In genomic region chr17:73062726-73063125, GRCh38 we compare ENCODE assay signal across 35 cellular contexts.
"Had no signal": no experiment of that assay in that cellular context is flagged by ENCODE, and none has a peak within 500 bp of the region (broad histone marks: within the 10 kb centered on the region; RNA-seq: fewer than 3 reads in every experiment).

No MANE protein-coding gene starts in this region.

- H3K4me3 ChIP-seq: adrenal gland, body of pancreas, colonic mucosa, esophagus squamous epithelium, gastroesophageal sphincter had no signal

- H3K9me3 ChIP-seq: adrenal gland, body of pancreas, colonic mucosa, esophagus squamous epithelium had no signal

- DNase-seq: activated CD4-positive, alpha-beta memory T cell treated with anti-CD3 and anti-CD28 coated beads for 36 hours; activated CD4-positive, alpha-beta T cell treated with anti-CD3 and anti-CD28 coated beads for 36 hours; activated CD4-positive, alpha-beta T cell treated with anti-CD3 and anti-CD28 coated beads, Interleukin-2, amount 10 ng/mL, durations not matched to agents 24 days and 14 days; activated CD4-positive, CD25-positive, alpha-beta regulatory T cell; activated CD4-positive, CD25-positive, alpha-beta regulatory T cell treated with anti-CD3 and anti-CD28 coated beads, Interleukin-2, amount 50 U/mL, for 72 hours; activated CD8-positive, alpha-beta memory T cell treated with anti-CD3 and anti-CD28 coated beads, Interleukin-2, amount 10 ng/mL, durations not matched to agents 7 days and 5 days; activated CD8-positive, alpha-beta memory T cell treated with anti-CD3 and anti-CD28 coated beads, Interleukin-2, amount 50 U/mL, for 4 hours; activated CD8-positive, alpha-beta T cell treated with anti-CD3 and anti-CD28 coated beads, Interleukin-2, amount 10 ng/mL, durations not matched to agents 7 days and 5 days; activated effector memory CD4-positive, alpha-beta T cell treated with anti-CD3 and anti-CD28 coated beads, Interleukin-2, amount 50 U/mL, for 16 hours; activated naive CD4-positive, alpha-beta T cell treated with anti-CD3 and anti-CD28 coated beads for 36 hours; activated naive CD8-positive, alpha-beta T cell treated with anti-CD3 and anti-CD28 coated beads for 36 hours; activated naive CD8-positive, alpha-beta T cell treated with anti-CD3 and anti-CD28 coated beads, Interleukin-2, amount 50 U/mL, for 24 hours; activated T-cell treated with anti-CD3 and anti-CD28 coated beads, Interleukin-2, amount 50 U/mL, for 1 hour; activated T-cell treated with anti-CD3 and anti-CD28 coated beads, Interleukin-2, amount 50 U/mL, for 48 hours; adrenal gland; amygdala; aorta; body of pancreas; central memory CD4-positive, alpha-beta T cell; cerebellar nuclear complex; colonic mucosa; effector CD8-positive, alpha-beta T cell; esophagus squamous epithelium; foreskin melanocyte; T-cell; T-helper 17 cell; T1000 had no signal

- FAIRE-seq: endometrium, endothelial cell of umbilical vein had no signal

- H3K4me3 Mint-ChIP-seq: activated CD4-positive, alpha-beta memory T cell treated with anti-CD3 and anti-CD28 coated beads for 36 hours; activated CD4-positive, alpha-beta T cell treated with anti-CD3 and anti-CD28 coated beads for 36 hours; activated CD4-positive, alpha-beta T cell treated with anti-CD3 and anti-CD28 coated beads, Interleukin-2, amount 10 ng/mL, durations not matched to agents 24 days and 14 days; activated CD8-positive, alpha-beta memory T cell treated with anti-CD3 and anti-CD28 coated beads, Interleukin-2, amount 10 ng/mL, durations not matched to agents 7 days and 5 days; activated CD8-positive, alpha-beta T cell treated with anti-CD3 and anti-CD28 coated beads, Interleukin-2, amount 10 ng/mL, durations not matched to agents 7 days and 5 days; activated naive CD4-positive, alpha-beta T cell treated with anti-CD3 and anti-CD28 coated beads for 36 hours; activated naive CD4-positive, alpha-beta T cell treated with anti-CD3 and anti-CD28 coated beads, Interleukin-2, amount 50 U/mL, for 24 hours; activated naive CD8-positive, alpha-beta T cell treated with anti-CD3 and anti-CD28 coated beads for 36 hours; activated naive CD8-positive, alpha-beta T cell treated with anti-CD3 and anti-CD28 coated beads, Interleukin-2, amount 50 U/mL, for 24 hours; activated T-helper 1 cell treated with anti-CD3 and anti-CD28 coated beads, Interleukin-12 subunit alpha, Interleukin-12 subunit beta, Interleukin-2, Interleukin-4 antibody, amounts not matched to agents 30 ng/mL and 10 ng/mL and 1 ng/mL, durations not matched to agents 14 hours and 24 hours and 36 hours; T-cell; T-helper 17 cell; T-helper 2 cell treated with Interferon-gamma antibody and Interleukin-4, amounts not matched to agents 5 μg/mL and 100 μg/mL, for 36 hours had no signal

- H3K27ac ChIP-seq: adrenal gland, body of pancreas, colonic mucosa, epithelial cell of prostate, esophagus squamous epithelium, gastroesophageal sphincter had no signal

- H3K36me3 ChIP-seq: adrenal gland, colonic mucosa, esophagus squamous epithelium, gastroesophageal sphincter had no signal

- H3K27me3 Mint-ChIP-seq: activated CD4-positive, alpha-beta memory T cell treated with anti-CD3 and anti-CD28 coated beads for 36 hours; activated CD4-positive, alpha-beta T cell treated with anti-CD3 and anti-CD28 coated beads for 36 hours; activated CD4-positive, alpha-beta T cell treated with anti-CD3 and anti-CD28 coated beads, Interleukin-2, amount 10 ng/mL, durations not matched to agents 24 days and 14 days; activated CD8-positive, alpha-beta memory T cell treated with anti-CD3 and anti-CD28 coated beads, Interleukin-2, amount 10 ng/mL, durations not matched to agents 7 days and 5 days; activated naive CD4-positive, alpha-beta T cell treated with anti-CD3 and anti-CD28 coated beads, Interleukin-2, amount 50 U/mL, for 24 hours; activated naive CD8-positive, alpha-beta T cell treated with anti-CD3 and anti-CD28 coated beads for 36 hours; activated naive CD8-positive, alpha-beta T cell treated with anti-CD3 and anti-CD28 coated beads, Interleukin-2, amount 50 U/mL, for 24 hours; T-cell; T-helper 17 cell had no signal

- H3K4me1 ChIP-seq: adrenal gland, colonic mucosa had no signal

- H3K4me1 Mint-ChIP-seq: activated CD8-positive, alpha-beta memory T cell treated with anti-CD3 and anti-CD28 coated beads, Interleukin-2, amount 10 ng/mL, durations not matched to agents 7 days and 5 days had no signal

- H3K9me3 Mint-ChIP-seq: activated CD4-positive, alpha-beta memory T cell treated with anti-CD3 and anti-CD28 coated beads for 36 hours; activated CD4-positive, alpha-beta T cell treated with anti-CD3 and anti-CD28 coated beads, Interleukin-2, amount 10 ng/mL, durations not matched to agents 24 days and 14 days; activated naive CD4-positive, alpha-beta T cell treated with anti-CD3 and anti-CD28 coated beads for 36 hours; activated naive CD4-positive, alpha-beta T cell treated with anti-CD3 and anti-CD28 coated beads, Interleukin-2, amount 50 U/mL, for 24 hours; activated naive CD8-positive, alpha-beta T cell treated with anti-CD3 and anti-CD28 coated beads for 36 hours; activated T-helper 1 cell treated with anti-CD3 and anti-CD28 coated beads, Interleukin-12 subunit alpha, Interleukin-12 subunit beta, Interleukin-2, Interleukin-4 antibody, amounts not matched to agents 30 ng/mL and 10 ng/mL and 1 ng/mL, durations not matched to agents 14 hours and 24 hours and 36 hours; activated T-helper 2 cell treated with anti-CD3 and anti-CD28 coated beads, Interferon-gamma antibody, Interleukin-2, Interleukin-4, amounts not matched to agents 10 μg/mL and 5 μg/mL and 100 μg/mL, durations not matched to agents 14 hours and 24 hours and 36 hours; T-cell; T-helper 2 cell treated with Interferon-gamma antibody and Interleukin-4, amounts not matched to agents 5 μg/mL and 100 μg/mL, for 36 hours had no signal

- H3K27ac Mint-ChIP-seq: activated CD4-positive, alpha-beta memory T cell treated with anti-CD3 and anti-CD28 coated beads for 36 hours; activated CD4-positive, alpha-beta T cell treated with anti-CD3 and anti-CD28 coated beads for 36 hours; activated CD4-positive, alpha-beta T cell treated with anti-CD3 and anti-CD28 coated beads, Interleukin-2, amount 10 ng/mL, durations not matched to agents 24 days and 14 days; activated CD8-positive, alpha-beta memory T cell treated with anti-CD3 and anti-CD28 coated beads, Interleukin-2, amount 10 ng/mL, durations not matched to agents 7 days and 5 days; activated CD8-positive, alpha-beta T cell treated with anti-CD3 and anti-CD28 coated beads, Interleukin-2, amount 10 ng/mL, durations not matched to agents 7 days and 5 days; activated naive CD4-positive, alpha-beta T cell treated with anti-CD3 and anti-CD28 coated beads for 36 hours; activated naive CD4-positive, alpha-beta T cell treated with anti-CD3 and anti-CD28 coated beads, Interleukin-2, amount 50 U/mL, for 24 hours; activated naive CD8-positive, alpha-beta T cell treated with anti-CD3 and anti-CD28 coated beads for 36 hours; activated naive CD8-positive, alpha-beta T cell treated with anti-CD3 and anti-CD28 coated beads, Interleukin-2, amount 50 U/mL, for 24 hours; activated T-helper 1 cell treated with anti-CD3 and anti-CD28 coated beads, Interleukin-12 subunit alpha, Interleukin-12 subunit beta, Interleukin-2, Interleukin-4 antibody, amounts not matched to agents 30 ng/mL and 10 ng/mL and 1 ng/mL, durations not matched to agents 14 hours and 24 hours and 36 hours; activated T-helper 2 cell treated with anti-CD3 and anti-CD28 coated beads, Interferon-gamma antibody, Interleukin-2, Interleukin-4, amounts not matched to agents 10 μg/mL and 5 μg/mL and 100 μg/mL, durations not matched to agents 14 hours and 24 hours and 36 hours; T-cell; T-helper 17 cell; T-helper 2 cell treated with Interferon-gamma antibody and Interleukin-4, amounts not matched to agents 5 μg/mL and 100 μg/mL, for 36 hours had no signal

- H3K27me3 ChIP-seq: adrenal gland, body of pancreas, colonic mucosa, esophagus squamous epithelium, gastroesophageal sphincter had no signal
